7 cellular contexts compared by ENCODE assay signal in genomic region chr2:24382363-24383021, GRCh38. TPM values are rescaled to one million over a fixed set of nuclear protein-coding genes. Genes with fewer than 3 reads are reported as not detected.
DNase-seq lines count a peak whose midpoint lies in the region; TF ChIP-seq lines count a peak whose summit lies in the region.

No MANE protein-coding gene starts in this region.

- no peak overlapping the region for H3K27ac ChIP-seq in ovary
- H3K27ac ChIP-seq in vagina = no peak overlapping the region

- H3K9me3 ChIP-seq in ovary = no peaks in the 10 kb centered on the region
- no peaks in the 10 kb centered on the region for H3K9me3 ChIP-seq in vagina

- no peaks in the 10 kb centered on the region for H3K4me1 ChIP-seq in ovary (ENCODE audit: insufficient read depth)
- no peaks in the 10 kb centered on the region for H3K4me1 ChIP-seq in vagina

- TF ChIP-seq EP300 in ovary (IDR thresholded peaks at IDR 0.05) = no peak

- no peak overlapping the region for H3K4me3 ChIP-seq in ovary
- no peak overlapping the region for H3K4me3 ChIP-seq in vagina

- H3K27me3 ChIP-seq in ovary (no peaks in the 10 kb centered on the region), vagina (no peaks in the 10 kb centered on the region)

- TF ChIP-seq POLR2A in ovary (IDR thresholded peaks at IDR 0.05) (no peak), vagina (IDR thresholded peaks at IDR 0.05) (no peak)

- WGBS in ovary, 3 donors = 17 to 22% (median 17%) methylated on average over 10 of the region's 10 CpGs

- TF ChIP-seq CTCF in GM13976 (IDR thresholded peaks at IDR 0.05; ENCODE audit: borderline replicate concordance, control extremely low read depth, extremely low read depth, insufficient read depth, missing control alignments) (peak; percentile 75), ovary (IDR thresholded peaks at IDR 0.05) (peak; percentile 32 to 51 (median 33)), vagina (IDR thresholded peaks at IDR 0.05) (peak in 2 of 3 experiments; percentile 31 to 85)

- H3K36me3 ChIP-seq in ovary (no peaks in the 10 kb centered on the region), vagina (no peaks in the 10 kb centered on the region)

- in situ Hi-C loops in GM13976 (cut with MboI; ENCODE audit: low sequenced_read_pairs, unreplicated experiment) = loop anchor here (10.0 to 25.0 kb wide), 2 partner anchors 148 to 270 kb away; partner anchors contain the start of genes FAM228B and PFN4

- intact Hi-C loops in ovary (cut with DNase I) (loop anchor here in 1 of 4 donors (5.0 kb wide), 2 partner anchors 155 to 295 kb away; no protein-coding TSS in a partner anchor), vagina (cut with DNase I) (loop anchor here (10.0 kb wide), 1 partner anchor 148 kb away; no protein-coding TSS in a partner anchor)

- DNase-seq in GM13976 (ENCODE audit: low spot score) (peak; percentile 80), LHCN-M2 (ENCODE audit: low read depth) (peak; percentile 64), RPMI7951 (ENCODE audit: low read depth) (peak; percentile 65), foreskin melanocyte (peak; percentile 48), ovary (peak; percentile 44 to 73 (median 62)), vagina (ENCODE audit: extremely low spot score in 2 of 2) (no peak)
- peak; percentile 20 for DNase-seq in activated T-helper 9 cell treated with anti-CD3 and anti-CD28 coated beads, Interleukin-2, amount 50 U/mL, for 16 hours (ENCODE audit: low read depth)

RNA-seq across cellular contexts. Expression of gene ITSN2, which starts 22.2 kb away (rescaled TPM):
- total RNA-seq in LHCN-M2 (2014; rRNA removed) = 13.8 and 20.8 TPM in 2 replicates
- 5.4 TPM for polyA plus RNA-seq in LHCN-M2 (2012)
- total RNA-seq in RPMI7951 (2014; rRNA removed; shearing (Covaris generic)) = 22.5 and 24.0 TPM in 2 replicates
- total RNA-seq in ovary = 10 to 100 TPM; 34.2 to 44.4 (median 39.8) TPM
- polyA plus RNA-seq in ovary = 10 to 100 TPM; 17.8 to 24.6 TPM
- total RNA-seq in vagina = 52.5 TPM

Comparison
In these comparisons a context has a peak if more than half of its experiments do, and no peak if none do; other contexts are left out.
1. DNase-seq: peak in GM13976 (single experiment), LHCN-M2 (single experiment), RPMI7951 (single experiment), activated T-helper 9 cell treated with anti-CD3 and anti-CD28 coated beads, Interleukin-2, amount 50 U/mL, for 16 hours (single experiment), foreskin melanocyte (single experiment) and ovary (5 of 5); none in vagina (0 of 2).
2. Peak in every context shown above with its lines, with median percentiles within 50 percentile points of each other: CTCF ChIP-seq.